Comparison of ENCODE assay signal across 1 cellular context in genomic region chr2:70553584-70554337, GRCh38.
TF ChIP-seq lines count a peak whose summit lies in the region.

TSS of gene TGFA (minus strand) at chr2:70553826. CDS start at chr2:70553767, 59 bp downstream.

TF ChIP-seq in GM23338, 12 proteins besides CTCF, POLR2A, EP300 and RAD21 (continued from another document):
- no peak for TF ChIP-seq CREB1 (CRISPR knock-in tag; IDR thresholded peaks at IDR 0.05; ENCODE audit: low read depth)
- no peak for TF ChIP-seq JUNB (IDR thresholded peaks at IDR 0.05; ENCODE audit: unreplicated experiment)
- no peak for TF ChIP-seq EZH2 (IDR thresholded peaks at IDR 0.05; ENCODE audit: low read depth, unreplicated experiment)
- TF ChIP-seq ZNF114 (CRISPR knock-in tag; IDR thresholded peaks at IDR 0.05): no peak
- TF ChIP-seq NANOG (IDR thresholded peaks at IDR 0.05; ENCODE audit: borderline replicate concordance): no peak
- TF ChIP-seq EZH2phosphoT487 (IDR thresholded peaks at IDR 0.05; ENCODE audit: unreplicated experiment): no peak
